Comparison of ENCODE assay signal across 8 cellular contexts in the genomic region with DNA sequence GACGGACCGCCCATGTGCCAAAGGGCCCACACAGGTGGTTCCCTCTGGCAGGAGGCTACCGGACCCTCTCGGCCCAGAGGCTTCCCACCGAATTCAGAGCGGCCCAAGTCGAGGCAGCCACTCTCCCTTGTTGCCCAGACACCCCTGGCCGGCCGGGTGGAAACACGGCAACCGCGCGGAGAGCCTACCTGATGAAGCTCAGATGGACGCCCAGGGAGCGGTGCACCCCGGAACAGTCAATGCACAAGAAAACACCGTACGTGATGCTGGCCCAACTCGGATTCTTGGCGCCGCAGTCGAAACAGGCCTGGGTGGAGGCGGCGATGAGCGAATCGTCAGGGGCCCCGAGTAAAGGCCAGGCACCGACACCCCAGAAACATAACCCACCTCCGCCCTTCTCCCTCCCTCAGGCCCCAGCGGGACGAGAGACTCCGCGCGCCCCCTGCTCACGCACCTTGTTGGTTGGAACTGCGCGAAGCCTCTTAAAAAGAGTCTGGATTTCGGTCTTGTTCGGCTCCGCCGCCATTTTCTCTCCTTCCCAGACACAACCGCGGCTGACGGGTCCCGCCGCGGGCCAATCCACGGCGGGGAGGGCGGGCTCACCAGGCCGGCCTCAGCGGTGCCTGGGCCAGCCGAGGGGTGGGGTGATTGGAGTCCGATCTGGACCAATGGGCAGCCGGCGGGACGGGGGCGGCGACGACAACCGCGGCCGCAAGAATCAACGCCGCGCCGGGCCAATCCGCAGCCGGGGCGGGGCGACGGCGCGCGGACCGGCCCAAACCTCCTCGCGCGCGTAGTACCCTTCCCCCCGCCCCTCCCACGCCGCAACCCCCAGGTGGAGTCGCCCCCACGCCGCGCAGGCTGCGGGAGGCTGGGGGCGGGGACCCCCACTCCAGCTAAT. TPM values are rescaled to one million over a fixed set of nuclear protein-coding genes. Genes with fewer than 3 reads are reported as not detected.
A peak's percentile ranks its signal among the peaks of the same experiment; 100 is the strongest.
DNase-seq lines count a peak whose midpoint lies in the region; ATAC-seq and TF ChIP-seq lines count a peak whose summit lies in the region.

A gene (minus strand): TSS at position 552 of the 901 bp plus-strand sequence. CDS start 26 bp downstream, at position 526.

- H3K36me3 Mint-ChIP-seq in Caco-2 (ENCODE audit: insufficient read depth, unreplicated experiment): peaks cover 66% of the 10 kb centered on the region

- peak within 1 kb of the TSS; percentile 89 to 94 for H3K4ac ChIP-seq in mesenchymal stem cell (ENCODE audit: low read depth in 1 of 2, low read length in 2 of 2)

- peak within 1 kb of the TSS; percentile 56 for H2AFZ ChIP-seq in mesenchymal stem cell (ENCODE audit: low read depth, low read length)

- TF ChIP-seq CTCF in Caco-2 (IDR thresholded peaks at IDR 0.05; ENCODE audit: insufficient read depth in 1 of 2, low read depth in 1 of 2, low read length in 1 of 2, severe bottlenecking in 1 of 2, unreplicated experiment in 1 of 2): no peak

- peaks cover 20% of the 10 kb centered on the region for H3K4me1 Mint-ChIP-seq in Caco-2 (ENCODE audit: low read depth, unreplicated experiment)

- peak within 1 kb of the TSS; percentile 96 for H3K27ac ChIP-seq in effector memory CD4-positive, alpha-beta T cell (ENCODE audit: insufficient read depth, low read length, poor library complexity, severe bottlenecking)
- peak within 1 kb of the TSS; percentile 83 for H3K27ac ChIP-seq in mesenchymal stem cell (ENCODE audit: low read length, poor library complexity, severe bottlenecking)

- H3K36me3 ChIP-seq in Caco-2 (ENCODE audit: control insufficient read depth, insufficient read depth, low read length) (peaks cover 10% of the 10 kb centered on the region), mesenchymal stem cell (ENCODE audit: control insufficient read depth in 1 of 2, insufficient read depth in 2 of 2, low read depth in 1 of 2, low read length in 2 of 2) (peaks cover 50 to 66% of the 10 kb centered on the region in 2 experiments)
- H3K36me3 ChIP-seq in effector memory CD4-positive, alpha-beta T cell (ENCODE audit: control insufficient read depth, insufficient read depth, low read length): peaks cover 27% of the 10 kb centered on the region

- peak within 1 kb of the TSS; percentile 50 for H2BK15ac ChIP-seq in mesenchymal stem cell (ENCODE audit: low read depth, poor library complexity, severe bottlenecking)

- H3K4me3 Mint-ChIP-seq in Caco-2 (ENCODE audit: unreplicated experiment): peak within 1 kb of the TSS; percentile 87

- no peaks in the 10 kb centered on the region for H3K27me3 ChIP-seq in Caco-2 (replicated peaks; ENCODE audit: control insufficient read depth, insufficient read depth, low read length)
- H3K27me3 ChIP-seq in effector memory CD4-positive, alpha-beta T cell (replicated peaks; ENCODE audit: control insufficient read depth, insufficient read depth, low read length, poor library complexity, severe bottlenecking): no peaks in the 10 kb centered on the region
- no peaks in the 10 kb centered on the region for H3K27me3 ChIP-seq in mesenchymal stem cell (ENCODE audit: control insufficient read depth in 1 of 2, insufficient read depth in 1 of 2, low read length in 2 of 2)

- peak within 1 kb of the TSS; percentile 78 for H4K8ac ChIP-seq in mesenchymal stem cell (ENCODE audit: low read length)

- H3K27ac Mint-ChIP-seq in Caco-2 (ENCODE audit: unreplicated experiment): peak within 1 kb of the TSS; percentile 99

- H3K4me3 ChIP-seq in Caco-2 (ENCODE audit: low read depth, low read length): peak within 1 kb of the TSS; percentile 99
- H3K4me3 ChIP-seq in effector memory CD4-positive, alpha-beta T cell (ENCODE audit: insufficient read depth, low read depth, low read length, poor library complexity, severe bottlenecking): peak within 1 kb of the TSS; percentile 98
- peak within 1 kb of the TSS; percentile 72 to 100 for H3K4me3 ChIP-seq in mesenchymal stem cell (ENCODE audit: insufficient read depth in 1 of 2, low read depth in 1 of 2, low read length in 2 of 2)

- H3K79me1 ChIP-seq in mesenchymal stem cell (replicated peaks; ENCODE audit: low read length, poor library complexity, severe bottlenecking): peaks cover 27% of the 10 kb centered on the region

- H3K4me1 ChIP-seq in Caco-2 (peaks cover 8% of the 10 kb centered on the region; the same call in 1 of the 2 replicates), mesenchymal stem cell (ENCODE audit: control insufficient read depth, insufficient read depth, low read depth, low read length) (peaks cover 13% of the 10 kb centered on the region)
- peaks cover 21% of the 10 kb centered on the region for H3K4me1 ChIP-seq in effector memory CD4-positive, alpha-beta T cell (ENCODE audit: control insufficient read depth, insufficient read depth, low read length, poor library complexity, severe bottlenecking)

- WGBS in mesenchymal stem cell: 1% methylated on average over 50 of the region's 89 CpGs

- H2BK120ac ChIP-seq in mesenchymal stem cell (ENCODE audit: low read depth, low read length): peak within 1 kb of the TSS; percentile 37

- H3K23ac ChIP-seq in mesenchymal stem cell (ENCODE audit: low read length in 2 of 2): peak within 1 kb of the TSS in 1 of 2 experiments; percentile 66

- CTCF ChIA-PET in Caco-2 (lab: Charles Lee): interaction anchor here (1.5 kb wide), 1 partner anchor 81 kb away, joined by 7 read pairs; a partner anchor contains a TSS

- H3K14ac ChIP-seq in mesenchymal stem cell (ENCODE audit: low read length in 2 of 2): peak within 1 kb of the TSS in 1 of 2 experiments; percentile 68

- BruUV-seq in Caco-2 (replicated peaks; lab: Mats Ljungman, UMichigan): TSS peak; percentile 49

- peak within 1 kb of the TSS; percentile 100 for H3K9ac ChIP-seq in mesenchymal stem cell (ENCODE audit: low read length)

- ATAC-seq in GM21367 (IDR thresholded peaks at IDR 0.05; ENCODE audit: unreplicated experiment): peak; percentile 81

- peak within 1 kb of the TSS; percentile 85 for H4K91ac ChIP-seq in mesenchymal stem cell (ENCODE audit: low read length)

- peak within 1 kb of the TSS; percentile 90 for H3K4me2 ChIP-seq in mesenchymal stem cell (ENCODE audit: low read length, poor library complexity, severe bottlenecking)

- H2BK12ac ChIP-seq in mesenchymal stem cell (ENCODE audit: low read length in 2 of 2): peak within 1 kb of the TSS; percentile 15

- DNase-seq in Caco-2 (peak; percentile 96 to 98), HT1080 (ENCODE audit: low read depth) (peak; percentile 96), NOMO-1 (lab: John Stamatoyannopoulos, UW; ENCODE audit: unreplicated experiment in 2 of 2) (peak; percentile 93 to 98), mesenchymal stem cell (peak; percentile 96)
- peak; percentile 90 to 91 for DNase-seq in activated CD8-positive, alpha-beta memory T cell treated with anti-CD3 and anti-CD28 coated beads for 4 hours (ENCODE audit: low read depth in 2 of 2)
- DNase-seq in effector memory CD4-positive, alpha-beta T cell: peak; percentile 92 to 93 (median 93)
- DNase-seq in stimulated activated CD8-positive, alpha-beta memory T cell treated with anti-CD3 and anti-CD28 coated beads, Interleukin-12 subunit alpha, Interleukin-12 subunit beta, amount 100 ng/mL, for 24 hours (ENCODE audit: extremely low read depth): peak; percentile 94

- H3K9me3 Mint-ChIP-seq in Caco-2 (ENCODE audit: unreplicated experiment): no peaks in the 10 kb centered on the region

- peak within 1 kb of the TSS; percentile 6 for H2AK5ac ChIP-seq in mesenchymal stem cell (ENCODE audit: low read length, severe bottlenecking)

- H3K27me3 Mint-ChIP-seq in Caco-2 (ENCODE audit: insufficient read depth, unreplicated experiment): no peaks in the 10 kb centered on the region

- H3K9me3 ChIP-seq in Caco-2 (no peaks in the 10 kb centered on the region), mesenchymal stem cell (ENCODE audit: control insufficient read depth, low read length) (no peaks in the 10 kb centered on the region)
- no peaks in the 10 kb centered on the region for H3K9me3 ChIP-seq in effector memory CD4-positive, alpha-beta T cell (ENCODE audit: control insufficient read depth, low read length)

- H2BK5ac ChIP-seq in mesenchymal stem cell (ENCODE audit: low read depth, low read length, poor library complexity, severe bottlenecking): peak within 1 kb of the TSS; percentile 22

- POLR2A ChIA-PET in Caco-2 (lab: Charles Lee): interaction anchor here (1.2 kb wide), 1 partner anchor 10 kb away, joined by 3 read pairs; no protein-coding TSS in a partner anchor

- intact Hi-C loops in Caco-2 (cut with micrococcal nuclease; ENCODE audit: unreplicated experiment): loop anchor here (1.0 to 5.0 kb wide), 7 partner anchors 9 to 179 kb away; a partner anchor contains a TSS

- peak within 1 kb of the TSS; percentile 68 to 89 for H3K18ac ChIP-seq in mesenchymal stem cell (ENCODE audit: low read depth in 1 of 2, low read length in 2 of 2)

RNA-seq across cellular contexts. Expression of the gene that starts here (rescaled TPM):
- 99.9 and 100.0 TPM in 2 replicates for total RNA-seq in Caco-2 (2022)
- total RNA-seq in HT1080 (2014; rRNA removed; shearing (Covaris generic)): 66.5 and 78.6 TPM in 2 replicates
- 68.8 and 69.6 TPM in 2 replicates for polyA plus RNA-seq in HT1080 (2015; cell fraction: cytosol; rRNA removed)
- 159 and 164 TPM in 2 replicates for polyA plus RNA-seq in HT1080 (2015; cell fraction: nucleus; rRNA removed)
- 41.6 TPM for polyA plus RNA-seq in mesenchymal stem cell (2013, experiment 1 of 2)
- polyA plus RNA-seq in mesenchymal stem cell (2013, experiment 2 of 2): 39.9 TPM

Comparison
In these comparisons a context has a peak if more than half of its experiments do, and no peak if none do; other contexts are left out.
1. Peak in every context shown above with its lines: DNase-seq, ATAC-seq, H3K4me3 ChIP-seq and H3K27ac ChIP-seq.